ENCODE assay signal across 1 cellular context in genomic region chr12:57237653-57237951, GRCh38.
TF ChIP-seq lines count a peak whose summit lies in the region.

No MANE protein-coding gene starts in this region.

TF ChIP-seq in GM23338, 12 proteins besides CTCF, POLR2A, EP300 and RAD21 (continued from another document):
- TF ChIP-seq ZNF114 (CRISPR knock-in tag; IDR thresholded peaks at IDR 0.05): no peak
- no peak for TF ChIP-seq REST (IDR thresholded peaks at IDR 0.05; ENCODE audit: unreplicated experiment)
- no peak for TF ChIP-seq ZNF331 (CRISPR knock-in tag; IDR thresholded peaks at IDR 0.05; ENCODE audit: low read depth)
- no peak for TF ChIP-seq EZH2phosphoT487 (IDR thresholded peaks at IDR 0.05; ENCODE audit: unreplicated experiment)
- TF ChIP-seq CREB1 (CRISPR knock-in tag; IDR thresholded peaks at IDR 0.05; ENCODE audit: low read depth): no peak
- TF ChIP-seq JUNB (IDR thresholded peaks at IDR 0.05; ENCODE audit: unreplicated experiment): no peak
- TF ChIP-seq NANOG (IDR thresholded peaks at IDR 0.05; ENCODE audit: borderline replicate concordance): no peak
- TF ChIP-seq, protein P1, sequence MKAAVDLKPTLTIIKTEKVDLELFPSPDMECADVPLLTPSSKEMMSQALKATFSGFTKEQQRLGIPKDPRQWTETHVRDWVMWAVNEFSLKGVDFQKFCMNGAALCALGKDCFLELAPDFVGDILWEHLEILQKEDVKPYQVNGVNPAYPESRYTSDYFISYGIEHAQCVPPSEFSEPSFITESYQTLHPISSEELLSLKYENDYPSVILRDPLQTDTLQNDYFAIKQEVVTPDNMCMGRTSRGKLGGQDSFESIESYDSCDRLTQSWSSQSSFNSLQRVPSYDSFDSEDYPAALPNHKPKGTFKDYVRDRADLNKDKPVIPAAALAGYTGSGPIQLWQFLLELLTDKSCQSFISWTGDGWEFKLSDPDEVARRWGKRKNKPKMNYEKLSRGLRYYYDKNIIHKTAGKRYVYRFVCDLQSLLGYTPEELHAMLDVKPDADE (IDR thresholded peaks at IDR 0.05): no peak
- TF ChIP-seq POLR2AphosphoS5 (IDR thresholded peaks at IDR 0.05; ENCODE audit: low read depth): no peak
TF ChIP-seq in GM23338: peak in this region for 0.
